8 cellular contexts compared by ENCODE assay signal in the genomic region with DNA sequence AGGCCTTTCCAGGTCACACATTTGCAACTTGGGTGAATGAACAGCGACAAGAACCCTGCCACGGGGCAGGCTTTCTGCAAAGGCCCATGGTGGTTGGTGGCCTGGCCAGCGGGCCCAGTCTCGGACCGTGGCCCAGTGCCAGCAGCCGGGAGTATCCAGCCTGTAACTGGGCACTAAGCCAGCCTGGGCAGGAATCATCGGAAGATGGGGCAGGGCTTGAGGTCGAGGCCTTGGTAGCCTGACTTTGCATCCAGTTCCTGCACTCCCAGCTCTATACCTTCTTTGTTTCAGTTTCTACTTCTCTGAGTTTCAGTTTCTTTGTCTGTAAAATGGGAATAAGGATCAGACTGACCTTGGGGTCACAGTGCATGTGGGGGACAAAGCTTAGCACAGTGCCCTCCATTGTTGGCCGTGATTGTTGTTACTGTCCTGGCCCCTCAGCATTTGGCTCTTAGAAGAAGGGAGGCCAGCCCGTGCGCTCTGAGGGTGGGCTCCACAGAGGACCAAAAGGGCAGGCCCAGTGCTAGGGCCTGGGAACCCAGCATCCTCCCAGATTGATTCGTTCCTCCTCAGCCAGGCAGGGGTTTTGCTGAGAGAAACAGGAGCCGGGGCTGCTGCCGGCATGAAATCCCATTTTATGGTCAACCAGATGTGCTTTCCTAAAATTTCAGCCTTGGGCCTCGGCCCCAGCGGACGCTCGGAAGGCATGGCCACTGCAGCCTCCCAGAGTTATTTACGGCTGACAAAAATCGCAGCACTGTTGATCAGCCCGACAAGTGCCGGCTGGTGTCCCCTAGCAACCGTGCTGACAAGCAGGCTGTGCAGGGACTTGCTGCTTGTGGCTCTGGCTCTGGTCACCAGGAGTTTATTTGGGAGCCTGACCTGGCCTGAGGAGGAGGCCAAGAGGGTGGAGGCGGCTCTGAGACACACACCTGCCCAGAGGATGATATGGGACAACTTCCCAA. TPM values are rescaled to one million over a fixed set of nuclear protein-coding genes. Genes with fewer than 3 reads are reported as not detected.
DNase-seq lines count a peak whose midpoint lies in the region; ATAC-seq and TF ChIP-seq lines count a peak whose summit lies in the region.

No MANE protein-coding gene starts in this region.

- ATAC-seq in HG03565 (IDR thresholded peaks at IDR 0.05; ENCODE audit: unreplicated experiment) (no peak), GM21390 (IDR thresholded peaks at IDR 0.05; ENCODE audit: unreplicated experiment) (no peak), GM18907 (IDR thresholded peaks at IDR 0.05; ENCODE audit: unreplicated experiment) (no peak)

- no peak overlapping the region for H3K4me3 ChIP-seq in fibroblast of pulmonary artery (replicated peaks; ENCODE audit: low read depth, low read length)

- no peak for TF ChIP-seq CTCF in fibroblast of pulmonary artery (IDR thresholded peaks at IDR 0.05; ENCODE audit: low read length, missing control alignments)

- peak; percentile 84 for DNase-seq in Ammon's horn (ENCODE audit: low spot score)
- peak; percentile 90 for DNase-seq in RPMI7951 (ENCODE audit: low read depth)
- DNase-seq in fibroblast of pulmonary artery (ENCODE audit: low read depth) = peak; percentile 83
- peak in 50 of 56 donors; percentile 14 to 89 (median 59) for DNase-seq in nucleus accumbens (lab: John Stamatoyannopoulos, UW)
- no peak for DNase-seq in NCI-H2227 (lab: John Stamatoyannopoulos, UW; ENCODE audit: unreplicated experiment)

RNA-seq across cellular contexts. Expression of a gene that starts 43.6 kb away (rescaled TPM):
- total RNA-seq in RPMI7951 (2014; rRNA removed; shearing (Covaris generic)) = 8.3 and 10.7 TPM in 2 replicates
